In genomic region chr3:4981688-4982494, GRCh38 we compare ENCODE assay signal across 8 cellular contexts. TPM values are rescaled to one million over a fixed set of nuclear protein-coding genes. Genes with fewer than 3 reads are reported as not detected.
DNase-seq lines count a peak whose midpoint lies in the region; ATAC-seq and TF ChIP-seq lines count a peak whose summit lies in the region.

No MANE protein-coding gene starts in this region.

- BruUV-seq in PC-9 (replicated peaks; lab: Mats Ljungman, UMichigan): no TSS peak

- H3K36me3 ChIP-seq in PC-9 (ENCODE audit: low read depth): 0 out of 2 replicates have a peak, but pooled peaks cover 13% of the 10 kb centered on the region

- H3K79me2 ChIP-seq in PC-9 (ENCODE audit: low read depth): peaks cover 46% of the 10 kb centered on the region

- H3K27me3 Mint-ChIP-seq in nephron (ENCODE audit: low read depth): peaks cover 40% of the 10 kb centered on the region

- POLR2A ChIA-PET in PC-9 (lab: Charles Lee; ENCODE audit: unreplicated experiment): interaction anchor here (0.6 kb wide), 2 partner anchors 41 to 261 kb away, joined by 3 read pairs; no protein-coding TSS in a partner anchor

- TF ChIP-seq CTCF in PC-9 (conservative IDR thresholded peaks at IDR 0.05): 0 out of 2 replicates have a peak, but pooled peaks have one; percentile 18
- TF ChIP-seq CTCF in nephron (IDR thresholded peaks at IDR 0.05; ENCODE audit: unreplicated experiment in 3 of 3): peak; percentile 34 to 40 (median 36)

- H2AFZ ChIP-seq in PC-9: no peak overlapping the region

- no peaks in the 10 kb centered on the region for H3K27me3 ChIP-seq in PC-9 (ENCODE audit: insufficient read depth, low read depth)

- peak overlapping the region; percentile 91 for H3K4me2 ChIP-seq in PC-9

- H3F3A ChIP-seq in PC-9 (ENCODE audit: insufficient read depth, low read depth): peaks cover 51% of the 10 kb centered on the region

- H3K9me3 Mint-ChIP-seq in nephron: no peaks in the 10 kb centered on the region

- peaks cover 50% of the 10 kb centered on the region for H3K4me1 ChIP-seq in PC-9 (replicated peaks; ENCODE audit: insufficient read depth)

- H3K27ac Mint-ChIP-seq in nephron: peak overlapping the region; percentile 16 to 30 (median 29)

- ATAC-seq in HG03469 (IDR thresholded peaks at IDR 0.05; ENCODE audit: unreplicated experiment): no peak

- no peaks in the 10 kb centered on the region for H3K9me2 ChIP-seq in PC-9 (ENCODE audit: insufficient read depth)

- peak overlapping the region; percentile 90 for H3K27ac ChIP-seq in PC-9

- H4K20me1 ChIP-seq in PC-9 (ENCODE audit: insufficient read depth): 0 out of 2 replicates have a peak, but pooled peaks cover 3% of the 10 kb centered on the region

- H3K36me3 Mint-ChIP-seq in nephron (ENCODE audit: low read depth): peaks cover 22% of the 10 kb centered on the region

- DNase-seq in NCI-H82 (lab: John Stamatoyannopoulos, UW) (peak; percentile 4), NCI-H82 treated with DMSO at 0.1 percent for 48 hours (lab: John Stamatoyannopoulos, UW; ENCODE audit: unreplicated experiment) (no peak), PC-9 (peak; percentile 29 to 72), dedifferentiated amniotic fluid mesenchymal stem cell (ENCODE audit: extremely low spot score) (peak; percentile 25), NCI-H1105 (lab: John Stamatoyannopoulos, UW) (no peak), posterior vena cava (ENCODE audit: low spot score) (no peak)

- H3K4me3 ChIP-seq in PC-9: peak overlapping the region; percentile 84

- no peaks in the 10 kb centered on the region for H3K9me3 ChIP-seq in PC-9 (ENCODE audit: insufficient read depth, low read depth)

- CTCF ChIA-PET in PC-9 (lab: Charles Lee): no interaction called here

- H3K4me3 Mint-ChIP-seq in nephron: peak overlapping the region; percentile 79 to 87 (median 85)

- H3K4me1 Mint-ChIP-seq in nephron: peaks cover 67% of the 10 kb centered on the region

- intact Hi-C loops in PC-9 (cut with micrococcal nuclease; ENCODE audit: unreplicated experiment): loop anchor here (2.0 kb wide), 1 partner anchor 141 kb away; the partner anchor contains the start of gene ARL8B
- intact Hi-C loops in posterior vena cava (cut with DNase I): loop anchor here (5.0 to 10.0 kb wide), 2 partner anchors 260 to 267 kb away; no protein-coding TSS in a partner anchor

RNA-seq across cellular contexts. Expression of gene BHLHE40, which starts 2.7 kb away (rescaled TPM):
- total RNA-seq in PC-9 (2021) (45.5 and 51.2 TPM in 2 replicates), posterior vena cava (10 to 100 TPM; 87.8 to 89.9 TPM)

Comparison
In these comparisons a context has a peak if more than half of its experiments do, and no peak if none do; other contexts are left out.
1. DNase-seq: peak in NCI-H82 (single experiment), PC-9 (2 of 2) and dedifferentiated amniotic fluid mesenchymal stem cell (single experiment); none in NCI-H82 treated with DMSO at 0.1 percent for 48 hours (single experiment), NCI-H1105 (single experiment) and posterior vena cava (single experiment).